9 cellular contexts compared by ENCODE assay signal in genomic region chr6:105459049-105459448, GRCh38. TPM values are rescaled to one million over a fixed set of nuclear protein-coding genes. Genes with fewer than 3 reads are reported as not detected.
DNase-seq lines count a peak whose midpoint lies in the region; ATAC-seq, FAIRE-seq and TF ChIP-seq lines count a peak whose summit lies in the region.
"Had no signal": no experiment of that assay in that cellular context is flagged by ENCODE, and none has a peak within 500 bp of the region (broad histone marks: within the 10 kb centered on the region; RNA-seq: fewer than 3 reads in every experiment).

No MANE protein-coding gene starts in this region.

- H3K79me1 ChIP-seq in IMR-90 (ENCODE audit: low read depth in 1 of 2, low read length in 2 of 2), result no peaks in the 10 kb centered on the region

- intact Hi-C loops in IMR-90 (cut with micrococcal nuclease) (no loop called here), mucosa of descending colon (cut with DNase I, micrococcal nuclease) (no loop called here), ovary (cut with DNase I) (no loop called here)

- H3K9me3 ChIP-seq in IMR-90 (ENCODE audit: control insufficient read depth, insufficient read depth, low read length) (no peaks in the 10 kb centered on the region; the same call in 1 of the 2 replicates), mucosa of descending colon (no peaks in the 10 kb centered on the region), ovary (no peaks in the 10 kb centered on the region)

- H2AK5ac ChIP-seq in IMR-90 (ENCODE audit: low read depth, low read length), result peak overlapping the region; percentile 58; the same call in 1 of the 2 replicates

- DNase-seq in IMR-90 (no peak), mucosa of descending colon (no peak), ovary (no peak), midbrain (lab: John Stamatoyannopoulos, UW) (no peak), RCC 7860 (ENCODE audit: low spot score) (no peak), NCI-H748 treated with DMSO at 0.1 percent for 48 hours (lab: John Stamatoyannopoulos, UW) (no peak)
- DNase-seq: KG1 had no signal

- TF ChIP-seq POLR2A in IMR-90 (IDR thresholded peaks at IDR 0.05; ENCODE audit: low read depth, low read length), result no peak
- TF ChIP-seq POLR2A in ovary (IDR thresholded peaks at IDR 0.05), result no peak

- H3K4me2 ChIP-seq in IMR-90 (ENCODE audit: low read depth, low read length), result no peak overlapping the region

- no peak for FAIRE-seq in RCC 7860 (lab: Jason Lieb, UNC)

- H2BK120ac ChIP-seq in IMR-90 (ENCODE audit: low read depth, low read length), result no peak overlapping the region

- H3K9ac ChIP-seq in IMR-90 (ENCODE audit: low read depth, low read length), result no peak overlapping the region

- no peaks in the 10 kb centered on the region for H3K36me3 ChIP-seq in IMR-90 (ENCODE audit: control insufficient read depth, insufficient read depth, low read length)
- H3K36me3 ChIP-seq in mucosa of descending colon (ENCODE audit: low read depth), result no peaks in the 10 kb centered on the region
- no peaks in the 10 kb centered on the region for H3K36me3 ChIP-seq in ovary

- H4K20me1 ChIP-seq in IMR-90 (ENCODE audit: insufficient read depth, low read length), result no peaks in the 10 kb centered on the region

- BruUV-seq in IMR-90 (replicated peaks; lab: Mats Ljungman, UMichigan), result no TSS peak

- peak overlapping the region; percentile 27 for H2AFZ ChIP-seq in IMR-90 (replicated peaks; ENCODE audit: low read length, poor library complexity)

- no peak overlapping the region for H2BK5ac ChIP-seq in IMR-90 (ENCODE audit: low read depth, low read length, poor library complexity, severe bottlenecking)

- in situ Hi-C loops in IMR-90 (cut with MboI; ENCODE audit: low sequenced_read_pairs), result no loop called here

- TF ChIP-seq CTCF in IMR-90 (conservative IDR thresholded peaks at IDR 0.05; ENCODE audit: low read depth, low read length), result no peak
- TF ChIP-seq CTCF in mucosa of descending colon (IDR thresholded peaks at IDR 0.05), result no peak
- no peak for TF ChIP-seq CTCF in ovary (IDR thresholded peaks at IDR 0.05)

- ATAC-seq in GM18861 (IDR thresholded peaks at IDR 0.05; ENCODE audit: unreplicated experiment) (peak; percentile 94), GM21619 (IDR thresholded peaks at IDR 0.05; ENCODE audit: unreplicated experiment) (peak; percentile 93), IMR-90 (ENCODE audit: low read depth) (no peak), mucosa of descending colon (peak; percentile 44)

- CTCF ChIA-PET in IMR-90 (lab: Yijun Ruan, JAX), result no interaction called here

- H2BK20ac ChIP-seq in IMR-90 (ENCODE audit: low read depth, low read length), result no peak overlapping the region

- H3K4ac ChIP-seq in IMR-90 (ENCODE audit: low read depth, low read length), result no peak overlapping the region

- WGBS in IMR-90 (ENCODE audit: extremely low coverage in 2 of 2, insufficient read length in 1 of 2), 2 experiments, result 91% methylated on average over 4 of the region's 9 CpGs; no CpG with 5 or more reads in 1 of the 2 experiments
- 83 to 92% (median 87%) methylated on average over 9 of the region's 9 CpGs for WGBS in ovary, 3 donors

- no peak overlapping the region for H2BK15ac ChIP-seq in IMR-90 (ENCODE audit: low read depth, low read length)

- no peak overlapping the region for H4K5ac ChIP-seq in IMR-90 (ENCODE audit: low read depth, low read length)

- no peak overlapping the region for H3K14ac ChIP-seq in IMR-90 (replicated peaks; ENCODE audit: low read depth, low read length)

- H3K4me1 ChIP-seq in IMR-90 (ENCODE audit: control insufficient read depth, insufficient read depth, low read length), result peaks cover 2% of the 10 kb centered on the region; the same call in 1 of the 2 replicates
- H3K4me1 ChIP-seq in mucosa of descending colon (ENCODE audit: low read depth), result no peaks in the 10 kb centered on the region
- H3K4me1 ChIP-seq in ovary (ENCODE audit: insufficient read depth), result no peaks in the 10 kb centered on the region

- H3K9me1 ChIP-seq in IMR-90 (ENCODE audit: insufficient read depth, low read length), result no peaks in the 10 kb centered on the region

- TF ChIP-seq EP300 in ovary (IDR thresholded peaks at IDR 0.05), result no peak

- no peak overlapping the region for H4K8ac ChIP-seq in IMR-90 (ENCODE audit: low read depth in 2 of 2, low read length in 2 of 2)

- no peak overlapping the region for H3K4me3 ChIP-seq in IMR-90 (ENCODE audit: insufficient read depth, low read depth, low read length)
- H3K4me3 ChIP-seq in mucosa of descending colon, result no peak overlapping the region
- no peak overlapping the region for H3K4me3 ChIP-seq in ovary

- H2AK9ac ChIP-seq in IMR-90 (replicated peaks; ENCODE audit: low read depth, low read length, poor library complexity), result peak overlapping the region; percentile 57

- H3K56ac ChIP-seq in IMR-90 (ENCODE audit: extremely low read depth, insufficient read depth, low read length), result no peak overlapping the region

- no peak for TF ChIP-seq RAD21 in IMR-90 (IDR thresholded peaks at IDR 0.05; ENCODE audit: low read length)

- POLR2A ChIA-PET in IMR-90 (lab: Charles Lee; ENCODE audit: unreplicated experiment), result no interaction called here

- H3K27me3 ChIP-seq in IMR-90 (ENCODE audit: control insufficient read depth, insufficient read depth, low read length) (no peaks in the 10 kb centered on the region; the same call in 1 of the 2 replicates), ovary (no peaks in the 10 kb centered on the region)

- H3K27ac ChIP-seq in IMR-90 (ENCODE audit: insufficient read depth, low read length), result no peak overlapping the region
- no peak overlapping the region for H3K27ac ChIP-seq in ovary

- no peak overlapping the region for H3K23ac ChIP-seq in IMR-90 (ENCODE audit: low read depth, low read length)

- no peak overlapping the region for H4K91ac ChIP-seq in IMR-90 (ENCODE audit: insufficient read depth, low read depth, low read length)

- dilution Hi-C loops in IMR-90 (cut with HindIII; ENCODE audit: low sequenced_read_pairs, unreplicated experiment), result no loop called here

- H3K18ac ChIP-seq in IMR-90 (ENCODE audit: low read depth, low read length), result no peak overlapping the region

TF ChIP-seq in IMR-90, 13 proteins besides CTCF, POLR2A, EP300 and RAD21:
- no peak for TF ChIP-seq BHLHE40 (IDR thresholded peaks at IDR 0.05; ENCODE audit: low read depth, low read length)

RNA-seq across cellular contexts. Expression of gene PREP, which starts 56.2 kb away (rescaled TPM):
- total RNA-seq in IMR-90 (2012; rRNA removed) (21.0 and 22.8 TPM in 2 replicates), mucosa of descending colon (10 to 100 TPM; 46.5 to 74.2 (median 72.3) TPM), ovary (10 to 100 TPM; 12.5 to 25.5 (median 21.8) TPM)
- polyA plus RNA-seq in IMR-90 (2012; rRNA removed) (20.4 and 25.7 TPM in 2 replicates), ovary (10 to 100 TPM; 14.0 to 34.2 TPM)
- polyA plus RNA-seq in IMR-90 (2012; cell fraction: cytosol; rRNA removed), result 9.2 and 12.3 TPM in 2 replicates
- polyA plus RNA-seq in IMR-90 (2012; cell fraction: nucleus; rRNA removed; ENCODE audit: low replicate concordance), result 11.3 and 19.5 TPM in 2 replicates
